18 cellular contexts compared by ENCODE assay signal in the genomic region with DNA sequence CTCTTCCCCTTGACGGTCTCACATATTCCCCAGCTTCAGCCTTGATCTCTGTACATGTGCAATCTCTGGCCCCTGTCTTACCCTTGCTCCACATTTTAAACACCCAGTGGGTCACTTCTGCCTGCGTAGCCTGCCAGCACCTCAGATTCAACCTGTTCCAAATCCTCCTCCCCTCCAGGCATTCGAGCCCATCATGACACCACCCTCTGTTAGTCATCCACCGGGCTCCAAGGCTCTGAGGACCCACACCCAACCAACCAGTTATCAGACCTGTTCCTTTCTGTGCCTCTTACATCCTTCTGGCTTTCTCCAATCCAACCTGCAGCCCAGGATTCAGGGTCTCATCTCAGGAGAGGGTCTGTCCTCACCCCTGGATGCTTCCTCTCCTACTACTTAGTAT.
DNase-seq lines count a peak whose midpoint lies in the region; ATAC-seq, FAIRE-seq and TF ChIP-seq lines count a peak whose summit lies in the region.
"Had no signal": no experiment of that assay in that cellular context is flagged by ENCODE, and none has a peak within 500 bp of the region (broad histone marks: within the 10 kb centered on the region; RNA-seq: fewer than 3 reads in every experiment).

No MANE protein-coding gene starts in this region.

- WGBS in IMR-90 (ENCODE audit: extremely low coverage in 2 of 2, insufficient read length in 1 of 2), 2 experiments = 48% methylated on average over 3 of the region's 4 CpGs; no CpG with 5 or more reads in 1 of the 2 experiments
- WGBS in pancreas, 2 donors = 51 to 56% methylated on average over 4 of the region's 4 CpGs

- no peak overlapping the region for H2AK5ac ChIP-seq in IMR-90 (ENCODE audit: low read depth, low read length)

- in situ Hi-C loops in IMR-90 (cut with MboI; ENCODE audit: low sequenced_read_pairs) = no loop called here

- intact Hi-C loops in IMR-90 (cut with micrococcal nuclease) = no loop called here
- intact Hi-C loops in pancreas (cut with DNase I) = no loop called here

- DNase-seq in IMR-90 (no peak), bronchial epithelial cell (ENCODE audit: low read depth) (peak; percentile 17), foreskin keratinocyte (no peak), SW480 (ENCODE audit: low spot score) (no peak), pancreas (no peak), cerebellar cortex (ENCODE audit: low spot score) (no peak), HuH-7 (ENCODE audit: low spot score) (no peak)
- DNase-seq: 8988T; Calu3; CD8-positive, alpha-beta T cell; DMS79 treated with DMSO at 0.1 percent for 48 hours; GOT3; H7; HFFc6 had no signal

- H3K9me1 ChIP-seq in IMR-90 (ENCODE audit: insufficient read depth, low read length) = no peaks in the 10 kb centered on the region

- POLR2A ChIA-PET in IMR-90 (lab: Charles Lee; ENCODE audit: unreplicated experiment) = no interaction called here

- peak overlapping the region; percentile 45 for H2AK9ac ChIP-seq in IMR-90 (replicated peaks; ENCODE audit: low read depth, low read length, poor library complexity)

- no peak overlapping the region for H2BK20ac ChIP-seq in IMR-90 (ENCODE audit: low read depth, low read length)

- no peak overlapping the region for H2BK120ac ChIP-seq in IMR-90 (ENCODE audit: low read depth, low read length)

- H4K8ac ChIP-seq in IMR-90 (ENCODE audit: low read depth in 2 of 2, low read length in 2 of 2) = no peak overlapping the region

- peak overlapping the region in 6 of 11 experiments; percentile 3 to 42 (median 16); a peak in 3 of 22 replicates for H3K4me2 ChIP-seq in BLaER1 treated with 17β-estradiol and CSF1 and Interleukin-3, amounts not matched to agents 10 nM and 100 nM
- H3K4me2 ChIP-seq in IMR-90 (ENCODE audit: low read depth, low read length) = no peak overlapping the region
- H3K4me2 ChIP-seq: BLaER1 had no signal

- no peak for TF ChIP-seq POLR2A in IMR-90 (IDR thresholded peaks at IDR 0.05; ENCODE audit: low read depth, low read length)

- H3K27me3 ChIP-seq in BLaER1 treated with 17β-estradiol and CSF1 and Interleukin-3, amounts not matched to agents 10 nM and 100 nM = no peaks in the 10 kb centered on the region
- H3K27me3 ChIP-seq in IMR-90 (ENCODE audit: control insufficient read depth, insufficient read depth, low read length) (peaks cover 21% of the 10 kb centered on the region), bronchial epithelial cell (ENCODE audit: control insufficient read depth, insufficient read depth, low read length) (no peaks in the 10 kb centered on the region), foreskin keratinocyte (no peaks in the 10 kb centered on the region), pancreas (no peaks in the 10 kb centered on the region)
- H3K27me3 ChIP-seq: BLaER1 had no signal

- TF ChIP-seq RAD21 in IMR-90 (IDR thresholded peaks at IDR 0.05; ENCODE audit: low read length) = no peak

- no TSS peak for BruUV-seq in IMR-90 (replicated peaks; lab: Mats Ljungman, UMichigan)

- TF ChIP-seq CTCF in IMR-90 (conservative IDR thresholded peaks at IDR 0.05; ENCODE audit: low read depth, low read length) (no peak), bronchial epithelial cell (IDR thresholded peaks at IDR 0.05; ENCODE audit: insufficient read depth, low read length, severe bottlenecking) (no peak), foreskin keratinocyte (conservative IDR thresholded peaks at IDR 0.05) (no peak), pancreas (IDR thresholded peaks at IDR 0.05) (no peak)

- CTCF ChIA-PET in IMR-90 (lab: Yijun Ruan, JAX) = no interaction called here

- no peak overlapping the region for H4K91ac ChIP-seq in IMR-90 (ENCODE audit: insufficient read depth, low read depth, low read length)

- H4K20me1 ChIP-seq in BLaER1 treated with 17β-estradiol and CSF1 and Interleukin-3, amounts not matched to agents 10 nM and 100 nM = 0 out of 22 replicates have a peak, but pooled peaks cover 0 to 5% (median 0%) of the 10 kb centered on the region in 11 experiments
- no peaks in the 10 kb centered on the region; the same call in 1 of the 2 replicates for H4K20me1 ChIP-seq in IMR-90 (ENCODE audit: insufficient read depth, low read length)
- H4K20me1 ChIP-seq: BLaER1 had no signal

- H3K27ac ChIP-seq in BLaER1 treated with 17β-estradiol and CSF1 and Interleukin-3, amounts not matched to agents 10 nM and 100 nM = no peak overlapping the region
- H3K27ac ChIP-seq in IMR-90 (ENCODE audit: insufficient read depth, low read length) (no peak overlapping the region), foreskin keratinocyte (no peak overlapping the region), pancreas (no peak overlapping the region)
- H3K27ac ChIP-seq: BLaER1 had no signal

- H3K4ac ChIP-seq in IMR-90 (ENCODE audit: low read depth, low read length) = no peak overlapping the region

- FAIRE-seq in bronchial epithelial cell (lab: Jason Lieb, UNC) (no peak), pancreas (lab: Jason Lieb, UNC) (no peak)
- FAIRE-seq: GM12878 had no signal

- ATAC-seq in IMR-90 (ENCODE audit: low read depth) (no peak), foreskin keratinocyte (peak; percentile 12), pancreas (no peak)
- ATAC-seq: CD8-positive, alpha-beta T cell; GM12878; HCT116 had no signal

- no peak overlapping the region for H2BK15ac ChIP-seq in IMR-90 (ENCODE audit: low read depth, low read length)

- no peaks in the 10 kb centered on the region for H3K79me1 ChIP-seq in IMR-90 (ENCODE audit: low read depth in 1 of 2, low read length in 2 of 2)

- H3K56ac ChIP-seq in IMR-90 (ENCODE audit: extremely low read depth, insufficient read depth, low read length) = no peak overlapping the region

- no peak overlapping the region for H3K14ac ChIP-seq in IMR-90 (replicated peaks; ENCODE audit: low read depth, low read length)

- no peak overlapping the region for H3K9ac ChIP-seq in BLaER1 treated with 17β-estradiol and CSF1 and Interleukin-3, amounts not matched to agents 10 nM and 100 nM
- H3K9ac ChIP-seq in IMR-90 (ENCODE audit: low read depth, low read length) = no peak overlapping the region
- H3K9ac ChIP-seq: BLaER1 had no signal

- no peak overlapping the region for H3K4me3 ChIP-seq in BLaER1 treated with 17β-estradiol and CSF1 and Interleukin-3, amounts not matched to agents 10 nM and 100 nM
- H3K4me3 ChIP-seq in IMR-90 (ENCODE audit: insufficient read depth, low read depth, low read length) (no peak overlapping the region), bronchial epithelial cell (ENCODE audit: low read depth, low read length) (no peak overlapping the region), pancreas (no peak overlapping the region)
- H3K4me3 ChIP-seq: BLaER1, GM12878 had no signal

- H4K5ac ChIP-seq in IMR-90 (ENCODE audit: low read depth, low read length) = no peak overlapping the region

- H3K4me1 ChIP-seq in BLaER1 treated with 17β-estradiol and CSF1 and Interleukin-3, amounts not matched to agents 10 nM and 100 nM = peaks cover 0 to 9% (median 5%) of the 10 kb centered on the region in 10 experiments; a peak in 7 of 20 replicates
- H3K4me1 ChIP-seq in IMR-90 (ENCODE audit: control insufficient read depth, insufficient read depth, low read length) (no peaks in the 10 kb centered on the region), foreskin keratinocyte (no peaks in the 10 kb centered on the region), pancreas (no peaks in the 10 kb centered on the region)

- no peak overlapping the region for H2BK5ac ChIP-seq in IMR-90 (ENCODE audit: low read depth, low read length, poor library complexity, severe bottlenecking)

- H3K9me3 ChIP-seq in BLaER1 treated with 17β-estradiol and CSF1 and Interleukin-3, amounts not matched to agents 10 nM and 100 nM (replicated peaks in 1 of 11) = no peaks in the 10 kb centered on the region
- H3K9me3 ChIP-seq in IMR-90 (ENCODE audit: control insufficient read depth, insufficient read depth, low read length) = no peaks in the 10 kb centered on the region
- no peaks in the 10 kb centered on the region for H3K9me3 ChIP-seq in pancreas
- H3K9me3 ChIP-seq: BLaER1 had no signal

- H3K23ac ChIP-seq in IMR-90 (ENCODE audit: low read depth, low read length) = no peak overlapping the region

- H3K36me3 ChIP-seq in BLaER1 treated with 17β-estradiol and CSF1 and Interleukin-3, amounts not matched to agents 10 nM and 100 nM = no peaks in the 10 kb centered on the region
- H3K36me3 ChIP-seq in IMR-90 (ENCODE audit: control insufficient read depth, insufficient read depth, low read length) = no peaks in the 10 kb centered on the region
- H3K36me3 ChIP-seq in bronchial epithelial cell (ENCODE audit: control insufficient read depth, insufficient read depth, low read length) = no peaks in the 10 kb centered on the region
- H3K36me3 ChIP-seq in pancreas = no peaks in the 10 kb centered on the region
- H3K36me3 ChIP-seq: BLaER1 had no signal

- H3K18ac ChIP-seq in IMR-90 (ENCODE audit: low read depth, low read length) = no peak overlapping the region

- no peak overlapping the region for H2AFZ ChIP-seq in IMR-90 (replicated peaks; ENCODE audit: low read length, poor library complexity)

- dilution Hi-C loops in IMR-90 (cut with HindIII; ENCODE audit: low sequenced_read_pairs, unreplicated experiment) = no loop called here

TF ChIP-seq in IMR-90, 13 proteins besides CTCF, POLR2A, EP300 and RAD21 (continues in another document):
- TF ChIP-seq MAZ (IDR thresholded peaks at IDR 0.05; ENCODE audit: borderline replicate concordance, low read depth, low read length) = no peak
- TF ChIP-seq RCOR1 (IDR thresholded peaks at IDR 0.05; ENCODE audit: insufficient replicate concordance, low read length) = no peak
- TF ChIP-seq USF2 (IDR thresholded peaks at IDR 0.05; ENCODE audit: low read depth, low read length) = no peak
- no peak for TF ChIP-seq CEBPB (IDR thresholded peaks at IDR 0.05; ENCODE audit: low read depth, low read length)
- no peak for TF ChIP-seq BHLHE40 (IDR thresholded peaks at IDR 0.05; ENCODE audit: low read depth, low read length)
- TF ChIP-seq CHD1 (IDR thresholded peaks at IDR 0.05; ENCODE audit: low read depth, low read length) = no peak
- TF ChIP-seq ELK1 (IDR thresholded peaks at IDR 0.05; ENCODE audit: borderline replicate concordance, low read depth, low read length) = no peak
